2 cellular contexts compared by ENCODE assay signal in genomic region chr1:36881541-36881940, GRCh38.
TF ChIP-seq lines count a peak whose summit lies in the region.

No MANE protein-coding gene starts in this region.

TF ChIP-seq in K562, 482 proteins besides CTCF, POLR2A, EP300 and RAD21:
- TF ChIP-seq HIVEP1 (CRISPR knock-in tag; IDR thresholded peaks at IDR 0.05) = no peak
- TF ChIP-seq ZNF12 (CRISPR knock-in tag; IDR thresholded peaks at IDR 0.05) = no peak
- TF ChIP-seq YBX1 (IDR thresholded peaks at IDR 0.05) = no peak
- peak; percentile 84 for TF ChIP-seq ATF7 (IDR thresholded peaks at IDR 0.05)
- no peak for TF ChIP-seq ZFP36 (IDR thresholded peaks at IDR 0.05; ENCODE audit: low read depth, low read length, partially characterized antibody)
- TF ChIP-seq ZKSCAN1 (IDR thresholded peaks at IDR 0.05; ENCODE audit: low read depth, low read length) = no peak
- no peak for TF ChIP-seq MCM7 (IDR thresholded peaks at IDR 0.05)
- TF ChIP-seq JUND (IDR thresholded peaks at IDR 0.05; ENCODE audit: borderline replicate concordance, low read depth, low read length) = no peak
- TF ChIP-seq JUND (tag; IDR thresholded peaks at IDR 0.05; ENCODE audit: borderline replicate concordance, low read depth, low read length) = 0 out of 3 replicates have a peak, but pooled peaks have one; percentile 22
- TF ChIP-seq ZNF134 (CRISPR knock-in tag; conservative IDR thresholded peaks at IDR 0.05) = no peak
- no peak for TF ChIP-seq PHF21A (IDR thresholded peaks at IDR 0.05; ENCODE audit: borderline replicate concordance, low read depth)
- peak; percentile 68 for TF ChIP-seq ATF3 (IDR thresholded peaks at IDR 0.05)
- no peak for TF ChIP-seq ATF3 (CRISPR knock-in tag; conservative IDR thresholded peaks at IDR 0.05)
- no peak for TF ChIP-seq WHSC1 (IDR thresholded peaks at IDR 0.05; ENCODE audit: low read length)

TF ChIP-seq in HepG2, 621 proteins besides CTCF, POLR2A, EP300 and RAD21:
- TF ChIP-seq ATF7 (IDR thresholded peaks at IDR 0.05) (peak; percentile 94), ATF7 (CRISPR knock-in tag; IDR thresholded peaks at IDR 0.05) (no peak), CREB1 (IDR thresholded peaks at IDR 0.05) (peak; percentile 44; the same call in 1 of the 2 replicates), CREB1 (CRISPR knock-in tag; IDR thresholded peaks at IDR 0.05) (no peak), ZNF841 (CRISPR knock-in tag; IDR thresholded peaks at IDR 0.05; ENCODE audit: borderline replicate concordance) (no peak), RBM39 (IDR thresholded peaks at IDR 0.05; ENCODE audit: low read depth, low read length, poor library complexity, severe bottlenecking) (no peak), ELF3 (CRISPR knock-in tag; IDR thresholded peaks at IDR 0.05) (no peak)
TF ChIP-seq in HepG2: peak in this region for 2.
